Comparison of ENCODE assay signal across 11 cellular contexts in genomic region chr11:67466962-67467771, GRCh38. TPM values are rescaled to one million over a fixed set of nuclear protein-coding genes. Genes with fewer than 3 reads are reported as not detected.
DNase-seq lines count a peak whose midpoint lies in the region; ATAC-seq and TF ChIP-seq lines count a peak whose summit lies in the region.
"Had no signal": no experiment of that assay in that cellular context is flagged by ENCODE, and none has a peak within 500 bp of the region (broad histone marks: within the 10 kb centered on the region; RNA-seq: fewer than 3 reads in every experiment).

No MANE protein-coding gene starts in this region.

- H3K4me2 ChIP-seq in GM23248 (ENCODE audit: unreplicated experiment): no peak overlapping the region

- peaks cover 23% of the 10 kb centered on the region; the same call in 1 of the 2 replicates for H3K79me2 ChIP-seq in GM23248 (ENCODE audit: insufficient read depth)

- H3K9me3 ChIP-seq in GM23248 (ENCODE audit: low read depth) (no peaks in the 10 kb centered on the region), RWPE2 (ENCODE audit: severe bottlenecking) (no peaks in the 10 kb centered on the region), sigmoid colon (no peaks in the 10 kb centered on the region)
- H3K9me3 ChIP-seq: psoas muscle had no signal

- 75 to 83% methylated on average over 7 to 11 of the region's 11 CpGs for WGBS in GM23248 (ENCODE audit: low coverage in 1 of 2, low lambda C conversion rate in 2 of 2, missing lambda C conversion rate in 2 of 2), 2 experiments
- WGBS in sigmoid colon, 2 donors: 67 to 83% methylated on average over 11 of the region's 11 CpGs

- intact Hi-C loops in sigmoid colon (cut with DNase I): no loop called here

- H3K4me3 ChIP-seq in GM23248: peak overlapping the region; percentile 89; the same call in 1 of the 2 replicates
- no peak overlapping the region for H3K4me3 ChIP-seq in RWPE2 (ENCODE audit: severe bottlenecking)
- H3K4me3 ChIP-seq in sigmoid colon: no peak overlapping the region

- no peak for ATAC-seq in RWPE2 (ENCODE audit: low read depth)
- ATAC-seq: psoas muscle had no signal

- peak overlapping the region; percentile 94; the same call in 1 of the 2 replicates for H3K9ac ChIP-seq in GM23248
- H3K9ac ChIP-seq: KMS-11 had no signal

- DNase-seq in GM23248 (no peak), RWPE2 (ENCODE audit: low spot score) (no peak), epithelial cell of prostate (ENCODE audit: low read depth, low spot score) (no peak), sigmoid colon (no peak), hippocampal formation (lab: John Stamatoyannopoulos, UW) (no peak), COLO829 (ENCODE audit: low spot score) (no peak)
- no peak for DNase-seq in stimulated activated CD4-positive, alpha-beta T cell treated with anti-CD3 and anti-CD28 coated beads, Interleukin-2, amount 100 ng/mL, for 48 hours
- DNase-seq: psoas muscle, SHP77 treated with DMSO at 0.1 percent for 48 hours had no signal

- no peak overlapping the region for H2AFZ ChIP-seq in GM23248

- no peak for TF ChIP-seq EP300 in sigmoid colon (IDR thresholded peaks at IDR 0.05)

- H3K27me3 ChIP-seq in GM23248 (replicated peaks; ENCODE audit: insufficient read depth) (no peaks in the 10 kb centered on the region), RWPE2 (ENCODE audit: insufficient read depth, poor library complexity, severe bottlenecking) (no peaks in the 10 kb centered on the region), sigmoid colon (no peaks in the 10 kb centered on the region)

- no peaks in the 10 kb centered on the region for H3K36me3 ChIP-seq in GM23248 (ENCODE audit: low read depth)
- H3K36me3 ChIP-seq in RWPE2 (ENCODE audit: low read depth): no peaks in the 10 kb centered on the region
- no peaks in the 10 kb centered on the region for H3K36me3 ChIP-seq in sigmoid colon

- H3K27ac ChIP-seq in GM23248 (no peak overlapping the region), RWPE2 (ENCODE audit: poor library complexity, severe bottlenecking) (peak overlapping the region; percentile 76), epithelial cell of prostate (peak overlapping the region; percentile 87), sigmoid colon (peak overlapping the region; percentile 91 to 95 (median 92))
- H3K27ac ChIP-seq: KMS-11 had no signal

- no peaks in the 10 kb centered on the region for H3K9me2 ChIP-seq in GM23248 (ENCODE audit: insufficient read depth)

- H3F3A ChIP-seq in GM23248 (ENCODE audit: insufficient read depth): no peaks in the 10 kb centered on the region

- no peaks in the 10 kb centered on the region for H4K20me1 ChIP-seq in GM23248 (ENCODE audit: insufficient read depth)

- no peak for TF ChIP-seq POLR2A in sigmoid colon (IDR thresholded peaks at IDR 0.05)

- in situ Hi-C loops in GM23248 (cut with MboI): no loop called here

- TF ChIP-seq CTCF in RWPE2 (IDR thresholded peaks at IDR 0.05; ENCODE audit: poor library complexity, severe bottlenecking): no peak
- TF ChIP-seq CTCF in sigmoid colon (IDR thresholded peaks at IDR 0.05): no peak

- H3K4me1 ChIP-seq in GM23248 (ENCODE audit: insufficient read depth) (peaks cover 4% of the 10 kb centered on the region; the same call in 1 of the 2 replicates), RWPE2 (ENCODE audit: insufficient read depth, poor library complexity, severe bottlenecking) (peaks cover 10% of the 10 kb centered on the region), sigmoid colon (peaks cover 0 to 50% (median 40%) of the 10 kb centered on the region in 4 donors)

RNA-seq across cellular contexts. Expression of gene TMEM134, which starts 1.9 kb away (rescaled TPM):
- total RNA-seq in GM23248 (2014; rRNA removed; shearing (Covaris generic)): 13.4 and 67.2 TPM in 2 replicates
- 99.3 and 103 TPM in 2 replicates for polyA plus RNA-seq in GM23248 (2016; fragmentation: Nextera tagmentation; extraction: Ambion mirVana)
- total RNA-seq in sigmoid colon: 100 to 1,000 TPM in 3 of 4 donors, 10 to 100 TPM in 1; 54.6 to 137 (median 121) TPM
- polyA plus RNA-seq in sigmoid colon: 10 to 100 TPM; 66.7 to 96.1 (median 69.1) TPM

RNA-seq across cellular contexts. Expression of gene CABP4, which starts 12.0 kb away (rescaled TPM):
- total RNA-seq in GM23248 (2014; rRNA removed; shearing (Covaris generic)): not detected in 2 replicates
- polyA plus RNA-seq in GM23248 (2016; fragmentation: Nextera tagmentation; extraction: Ambion mirVana) (not detected in 2 replicates), sigmoid colon (under 1 TPM in 2 of 3 donors, not detected in 1; 0.60 to 0.61 TPM)
- total RNA-seq in sigmoid colon: 1 to 10 TPM in 1 of 4 donors, under 1 TPM in 3; 0.41 to 1.5 (median 0.63) TPM

RNA-seq across cellular contexts. Expression of gene GPR152, which starts 14.6 kb away (rescaled TPM):
- total RNA-seq in GM23248 (2014; rRNA removed; shearing (Covaris generic)): not detected in 2 replicates
- not detected in 2 replicates for polyA plus RNA-seq in GM23248 (2016; fragmentation: Nextera tagmentation; extraction: Ambion mirVana)
- not detected for total RNA-seq in sigmoid colon
- not detected for polyA plus RNA-seq in sigmoid colon
- total RNA-seq: glomerular endothelial cell had no signal
- polyA plus RNA-seq: psoas muscle had no signal

RNA-seq across cellular contexts. Expression of gene AIP, which starts 15.7 kb away (rescaled TPM):
- total RNA-seq in GM23248 (2014; rRNA removed; shearing (Covaris generic)): 46.4 and 58.5 TPM in 2 replicates
- polyA plus RNA-seq in GM23248 (2016; fragmentation: Nextera tagmentation; extraction: Ambion mirVana) (56.1 and 57.3 TPM in 2 replicates), sigmoid colon (10 to 100 TPM; 71.2 to 82.3 (median 76.6) TPM)
- 100 to 1,000 TPM; 103 to 120 (median 109) TPM for total RNA-seq in sigmoid colon

RNA-seq across cellular contexts. Expression of gene CORO1B, which starts 23.9 kb away (rescaled TPM):
- 107 and 113 TPM in 2 replicates for total RNA-seq in GM23248 (2014; rRNA removed; shearing (Covaris generic))
- polyA plus RNA-seq in GM23248 (2016; fragmentation: Nextera tagmentation; extraction: Ambion mirVana) (78.1 and 80.2 TPM in 2 replicates), sigmoid colon (100 to 1,000 TPM; 150 to 190 (median 166) TPM)
- total RNA-seq in sigmoid colon: 10 to 100 TPM; 42.9 to 52.9 (median 46.1) TPM
